In the genomic region with DNA sequence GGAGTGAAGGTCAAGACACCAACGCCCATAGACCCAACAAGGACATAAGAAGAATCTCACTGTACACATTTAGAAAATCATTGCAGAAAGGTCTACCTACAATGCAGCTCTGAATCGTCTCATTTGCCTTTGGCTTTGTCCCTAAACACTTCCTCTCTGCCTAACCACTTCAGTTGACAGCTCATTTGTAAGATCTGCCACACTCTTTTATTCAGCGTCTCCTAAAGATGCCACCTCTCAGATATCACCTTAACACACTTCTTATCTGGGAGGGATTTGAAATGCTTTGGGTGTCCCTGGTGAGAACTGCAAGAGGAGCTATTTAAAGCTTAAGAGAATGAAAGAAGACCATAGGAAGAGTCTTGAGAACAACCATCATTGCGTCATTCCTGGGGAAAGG, we compare ENCODE assay signal across 11 cellular contexts. TPM values are rescaled to one million over a fixed set of nuclear protein-coding genes. Genes with fewer than 3 reads are reported as not detected.
DNase-seq lines count a peak whose midpoint lies in the region; ATAC-seq lines count a peak whose summit lies in the region.
"Had no signal": no experiment of that assay in that cellular context is flagged by ENCODE, and none has a peak within 500 bp of the region (broad histone marks: within the 10 kb centered on the region; RNA-seq: fewer than 3 reads in every experiment).

No MANE protein-coding gene starts in this region.

- H3K36me3 ChIP-seq in muscle layer of duodenum (ENCODE audit: control insufficient read depth in 1 of 2, insufficient read depth in 2 of 2, low read length in 2 of 2) = no peaks in the 10 kb centered on the region
- H3K36me3 ChIP-seq: uterus had no signal

- H3K4me3 Mint-ChIP-seq in activated T-helper 1 cell treated with anti-CD3 and anti-CD28 coated beads, Interleukin-12 subunit alpha, Interleukin-12 subunit beta, Interleukin-2, Interleukin-4 antibody, amounts not matched to agents 30 ng/mL and 10 ng/mL and 1 ng/mL, durations not matched to agents 14 hours and 24 hours and 36 hours = peak overlapping the region; percentile 2

- H3K27ac Mint-ChIP-seq in activated T-helper 1 cell treated with anti-CD3 and anti-CD28 coated beads, Interleukin-12 subunit alpha, Interleukin-12 subunit beta, Interleukin-2, Interleukin-4 antibody, amounts not matched to agents 30 ng/mL and 10 ng/mL and 1 ng/mL, durations not matched to agents 14 hours and 24 hours and 36 hours = peak overlapping the region; percentile 63

- intact Hi-C loops in activated T-helper 1 cell treated with anti-CD3 and anti-CD28 coated beads, Interleukin-12 subunit alpha, Interleukin-12 subunit beta, Interleukin-2, Interleukin-4 antibody, amounts not matched to agents 30 ng/mL and 10 ng/mL and 1 ng/mL, durations not matched to agents 14 hours and 24 hours and 36 hours (cut with micrococcal nuclease) = loop anchor here (1.0 kb wide), 1 partner anchor 9 kb away; no protein-coding TSS in a partner anchor
- intact Hi-C loops in sciatic nerve (cut with DNase I) = no loop called here

- H3K4me1 ChIP-seq in muscle layer of duodenum (ENCODE audit: control insufficient read depth in 1 of 2, insufficient read depth in 2 of 2, low read length in 2 of 2) = peaks cover 8 to 11% of the 10 kb centered on the region in 2 donors
- H3K4me1 ChIP-seq: uterus had no signal

- DNase-seq in CD1c-positive myeloid dendritic cell (ENCODE audit: extremely low spot score) (peak; percentile 10), sciatic nerve (ENCODE audit: low spot score) (no peak), NCI-H345 (lab: John Stamatoyannopoulos, UW) (no peak), NCI-H345 treated with DMSO at 0.1 percent for 48 hours (lab: John Stamatoyannopoulos, UW; ENCODE audit: unreplicated experiment) (no peak)
- peak; percentile 65 for DNase-seq in Jurkat, Clone E6-1 (ENCODE audit: low read depth, low spot score)
- no peak for DNase-seq in activated T-helper 1 cell treated with anti-CD3 and anti-CD28 coated beads, Interleukin-12 subunit alpha, Interleukin-12 subunit beta, Interleukin-2, Interleukin-4 antibody, amounts not matched to agents 30 ng/mL and 10 ng/mL and 1 ng/mL, durations not matched to agents 14 hours and 24 hours and 36 hours (ENCODE audit: low spot score)
- DNase-seq: NCI-H526 had no signal

- H3K9me3 Mint-ChIP-seq in activated T-helper 1 cell treated with anti-CD3 and anti-CD28 coated beads, Interleukin-12 subunit alpha, Interleukin-12 subunit beta, Interleukin-2, Interleukin-4 antibody, amounts not matched to agents 30 ng/mL and 10 ng/mL and 1 ng/mL, durations not matched to agents 14 hours and 24 hours and 36 hours = no peaks in the 10 kb centered on the region

- H3K36me3 Mint-ChIP-seq in activated T-helper 1 cell treated with anti-CD3 and anti-CD28 coated beads, Interleukin-12 subunit alpha, Interleukin-12 subunit beta, Interleukin-2, Interleukin-4 antibody, amounts not matched to agents 30 ng/mL and 10 ng/mL and 1 ng/mL, durations not matched to agents 14 hours and 24 hours and 36 hours (ENCODE audit: low read depth) = peaks cover 36% of the 10 kb centered on the region

- H3K9me3 ChIP-seq in muscle layer of duodenum (ENCODE audit: control insufficient read depth in 1 of 2, low read length in 2 of 2) = no peaks in the 10 kb centered on the region
- H3K9me3 ChIP-seq: uterus had no signal

- peaks cover 64% of the 10 kb centered on the region for H3K4me1 Mint-ChIP-seq in activated T-helper 1 cell treated with anti-CD3 and anti-CD28 coated beads, Interleukin-12 subunit alpha, Interleukin-12 subunit beta, Interleukin-2, Interleukin-4 antibody, amounts not matched to agents 30 ng/mL and 10 ng/mL and 1 ng/mL, durations not matched to agents 14 hours and 24 hours and 36 hours (ENCODE audit: low read depth)

- H3K27ac ChIP-seq in muscle layer of duodenum (ENCODE audit: low read length) = peak overlapping the region; percentile 26

- ATAC-seq in sciatic nerve (no peak), GM21360 (IDR thresholded peaks at IDR 0.05; ENCODE audit: unreplicated experiment) (no peak)
- ATAC-seq: SK-N-SH treated with all-trans-retinoic acid at 6 μM for 48 hours had no signal

- H3K27me3 ChIP-seq in muscle layer of duodenum (ENCODE audit: low read depth, low read length) = no peaks in the 10 kb centered on the region
- H3K27me3 ChIP-seq: uterus had no signal

- H3K4me3 ChIP-seq in Jurkat, Clone E6-1 (ENCODE audit: low read length) = no peak overlapping the region
- H3K4me3 ChIP-seq in muscle layer of duodenum (ENCODE audit: low read depth in 1 of 2, low read length in 2 of 2) = no peak overlapping the region
- H3K4me3 ChIP-seq: uterus had no signal

- no peaks in the 10 kb centered on the region for H3K27me3 Mint-ChIP-seq in activated T-helper 1 cell treated with anti-CD3 and anti-CD28 coated beads, Interleukin-12 subunit alpha, Interleukin-12 subunit beta, Interleukin-2, Interleukin-4 antibody, amounts not matched to agents 30 ng/mL and 10 ng/mL and 1 ng/mL, durations not matched to agents 14 hours and 24 hours and 36 hours (ENCODE audit: insufficient read depth)

RNA-seq across cellular contexts. Expression of gene RAB27A, which starts 38.7 kb away (rescaled TPM):
- polyA plus RNA-seq in Jurkat, Clone E6-1 (2012; ENCODE audit: insufficient read depth, insufficient read length) = 39.3 TPM
- 98.6 and 100 TPM in 2 replicates for total RNA-seq in activated T-helper 1 cell treated with anti-CD3 and anti-CD28 coated beads, Interleukin-12 subunit alpha, Interleukin-12 subunit beta, Interleukin-2, Interleukin-4 antibody, amounts not matched to agents 30 ng/mL and 10 ng/mL and 1 ng/mL, durations not matched to agents 14 hours and 24 hours and 36 hours
- 27.6 TPM for total RNA-seq in sciatic nerve

RNA-seq across cellular contexts. Expression of gene RSL24D1, which starts 54.2 kb away (rescaled TPM):
- 195 TPM for polyA plus RNA-seq in Jurkat, Clone E6-1 (2012; ENCODE audit: insufficient read depth, insufficient read length)
- 111 and 116 TPM in 2 replicates for total RNA-seq in activated T-helper 1 cell treated with anti-CD3 and anti-CD28 coated beads, Interleukin-12 subunit alpha, Interleukin-12 subunit beta, Interleukin-2, Interleukin-4 antibody, amounts not matched to agents 30 ng/mL and 10 ng/mL and 1 ng/mL, durations not matched to agents 14 hours and 24 hours and 36 hours
- total RNA-seq in sciatic nerve = 64.0 TPM

Comparison
In these comparisons a context has a peak if more than half of its experiments do, and no peak if none do; other contexts are left out.
1. DNase-seq: peak in CD1c-positive myeloid dendritic cell (single experiment) and Jurkat, Clone E6-1 (single experiment); none in activated T-helper 1 cell treated with anti-CD3 and anti-CD28 coated beads, Interleukin-12 subunit alpha, Interleukin-12 subunit beta, Interleukin-2, Interleukin-4 antibody, amounts not matched to agents 30 ng/mL and 10 ng/mL and 1 ng/mL, durations not matched to agents 14 hours and 24 hours and 36 hours (single experiment), sciatic nerve (single experiment), NCI-H345 (single experiment) and NCI-H345 treated with DMSO at 0.1 percent for 48 hours (single experiment).